ENCODE assay signal across 9 cellular contexts in the genomic region with DNA sequence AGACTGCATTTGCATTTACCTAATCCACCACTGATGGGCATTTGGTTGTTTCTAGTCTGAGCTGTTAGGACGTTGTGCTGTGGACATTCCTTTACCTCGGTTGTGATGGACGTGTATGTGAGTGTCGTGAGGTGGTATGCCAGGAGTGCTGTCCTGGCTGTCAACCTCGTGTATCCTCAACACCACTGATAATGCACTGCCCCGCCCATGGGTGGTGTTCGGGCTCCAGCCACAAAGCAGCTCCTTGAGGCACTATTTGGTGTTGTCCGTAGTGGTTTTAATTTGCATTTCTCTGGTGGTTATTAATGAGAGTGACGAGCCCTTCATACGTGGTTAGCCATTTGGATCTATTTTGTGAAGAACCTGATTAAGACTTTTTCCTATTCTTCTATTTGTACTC.
DNase-seq lines count a peak whose midpoint lies in the region; ATAC-seq and TF ChIP-seq lines count a peak whose summit lies in the region.
"Had no signal": no experiment of that assay in that cellular context is flagged by ENCODE, and none has a peak within 500 bp of the region (broad histone marks: within the 10 kb centered on the region; RNA-seq: fewer than 3 reads in every experiment).

No MANE protein-coding gene starts in this region.

- H3K36me3 ChIP-seq in mucosa of descending colon (ENCODE audit: low read depth): no peaks in the 10 kb centered on the region
- no peaks in the 10 kb centered on the region for H3K36me3 ChIP-seq in psoas muscle (ENCODE audit: insufficient read depth in 1 of 2, low read depth in 1 of 2)

- intact Hi-C loops in mucosa of descending colon (cut with DNase I, micrococcal nuclease) (no loop called here), psoas muscle (cut with DNase I) (no loop called here)

- TF ChIP-seq CTCF in mucosa of descending colon (IDR thresholded peaks at IDR 0.05): no peak
- TF ChIP-seq CTCF in psoas muscle (IDR thresholded peaks at IDR 0.05): no peak

- H3K4me1 ChIP-seq in mucosa of descending colon (ENCODE audit: low read depth): peaks cover 12% of the 10 kb centered on the region
- peaks cover 37% of the 10 kb centered on the region for H3K4me1 ChIP-seq in psoas muscle

- H3K4me3 ChIP-seq in mucosa of descending colon: no peak overlapping the region
- H3K4me3 ChIP-seq in psoas muscle: no peak overlapping the region

- H3K9me3 ChIP-seq in mucosa of descending colon: no peaks in the 10 kb centered on the region
- no peaks in the 10 kb centered on the region for H3K9me3 ChIP-seq in psoas muscle

- DNase-seq in mucosa of descending colon (peak in 1 of 3 donors; percentile 59), NCI-H748 (lab: John Stamatoyannopoulos, UW; ENCODE audit: unreplicated experiment) (no peak), psoas muscle (no peak), SK-N-DZ (ENCODE audit: low spot score) (no peak)
- DNase-seq: effector memory CD4-positive, alpha-beta T cell had no signal

- WGBS in psoas muscle, 3 donors: 66 to 79% (median 70%) methylated on average over 10 of the region's 10 CpGs

- H3K27ac ChIP-seq in psoas muscle: no peak overlapping the region
- H3K27ac ChIP-seq: KMS-11 had no signal

- no peaks in the 10 kb centered on the region for H3K27me3 ChIP-seq in psoas muscle (ENCODE audit: insufficient read depth in 3 of 3, low read length in 2 of 3)

- ATAC-seq in GM18868 (IDR thresholded peaks at IDR 0.05; ENCODE audit: unreplicated experiment) (peak; percentile 45), GM21717 (IDR thresholded peaks at IDR 0.05; ENCODE audit: unreplicated experiment) (peak; percentile 63), HG03565 (IDR thresholded peaks at IDR 0.05; ENCODE audit: unreplicated experiment) (peak; percentile 36), mucosa of descending colon (peak; percentile 65), psoas muscle (no peak)

Comparison
In these comparisons a context has a peak if more than half of its experiments do, and no peak if none do; other contexts are left out.
1. ATAC-seq: peak in GM18868 (single experiment), GM21717 (single experiment), HG03565 (single experiment) and mucosa of descending colon (single experiment); none in psoas muscle (0 of 4).